In the genomic region with DNA sequence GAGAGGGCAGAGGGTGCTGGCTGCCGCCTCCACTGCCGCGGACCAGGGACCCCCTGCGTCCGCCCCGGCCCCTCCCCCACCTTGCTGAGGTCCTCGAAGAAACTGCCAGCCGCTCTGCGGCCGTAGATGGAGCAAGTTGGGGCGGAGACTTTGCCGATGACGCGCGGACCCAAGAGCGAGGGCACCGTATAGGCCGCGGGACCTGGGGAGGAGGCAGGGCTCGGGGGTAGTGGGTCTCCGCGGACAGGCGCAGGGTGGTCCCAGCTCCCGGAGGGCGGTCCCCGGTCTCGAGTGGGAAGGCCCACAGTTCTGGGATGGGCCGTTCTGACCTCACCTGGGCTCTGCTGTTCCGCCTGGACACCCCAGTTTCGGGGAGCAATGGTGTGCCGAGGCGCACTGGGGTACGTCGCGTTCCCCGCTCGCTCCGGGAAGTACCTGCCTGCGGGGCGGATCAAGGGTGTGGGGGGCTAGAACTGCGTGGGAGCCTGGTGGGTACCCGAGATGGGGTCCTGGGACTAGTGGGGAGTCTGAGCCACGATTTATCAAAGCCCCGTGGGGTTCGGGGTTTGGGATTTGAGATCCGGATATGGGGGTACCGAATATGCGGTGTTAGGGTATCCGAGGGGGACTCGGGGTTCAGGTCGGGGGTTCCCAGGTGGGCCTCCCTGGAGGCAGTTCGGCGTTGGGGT, we compare ENCODE assay signal across 1 cellular context.
TF ChIP-seq lines count a peak whose summit lies in the region.

No MANE protein-coding gene starts in this region.

TF ChIP-seq in SK-N-SH, 30 proteins besides CTCF, POLR2A, EP300 and RAD21:
- TF ChIP-seq RXRA (IDR thresholded peaks at IDR 0.05; ENCODE audit: borderline replicate concordance, low read depth): no peak
- TF ChIP-seq, protein P1, sequence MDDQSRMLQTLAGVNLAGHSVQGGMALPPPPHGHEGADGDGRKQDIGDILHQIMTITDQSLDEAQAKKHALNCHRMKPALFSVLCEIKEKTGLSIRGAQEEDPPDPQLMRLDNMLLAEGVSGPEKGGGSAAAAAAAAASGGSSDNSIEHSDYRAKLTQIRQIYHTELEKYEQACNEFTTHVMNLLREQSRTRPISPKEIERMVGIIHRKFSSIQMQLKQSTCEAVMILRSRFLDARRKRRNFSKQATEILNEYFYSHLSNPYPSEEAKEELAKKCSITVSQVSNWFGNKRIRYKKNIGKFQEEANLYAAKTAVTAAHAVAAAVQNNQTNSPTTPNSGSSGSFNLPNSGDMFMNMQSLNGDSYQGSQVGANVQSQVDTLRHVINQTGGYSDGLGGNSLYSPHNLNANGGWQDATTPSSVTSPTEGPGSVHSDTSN (IDR thresholded peaks at IDR 0.05): peak; percentile 3; the same call in 1 of the 2 replicates
TF ChIP-seq in SK-N-SH: peak in this region for 1.
